Comparison of ENCODE assay signal across 3 cellular contexts in genomic region chr3:126737527-126737926, GRCh38.
A peak's percentile ranks its signal among the peaks of the same experiment; 100 is the strongest.
TF ChIP-seq lines count a peak whose summit lies in the region.

No MANE protein-coding gene starts in this region.

TF ChIP-seq in SK-N-SH, 30 proteins besides CTCF, POLR2A, EP300 and RAD21:
- TF ChIP-seq FOXJ3 (CRISPR knock-in tag; IDR thresholded peaks at IDR 0.05) (no peak), GABPA (IDR thresholded peaks at IDR 0.05; ENCODE audit: low read depth) (no peak), RXRA (IDR thresholded peaks at IDR 0.05; ENCODE audit: borderline replicate concordance, low read depth) (no peak), EZH2phosphoT487 (IDR thresholded peaks at IDR 0.05; ENCODE audit: borderline replicate concordance, low read depth) (no peak), NFIC (IDR thresholded peaks at IDR 0.05; ENCODE audit: borderline replicate concordance) (no peak), SMC3 (IDR thresholded peaks at IDR 0.05; ENCODE audit: low read depth, low read length) (no peak), IRF3 (IDR thresholded peaks at IDR 0.05; ENCODE audit: low read depth, low read length) (no peak), POLR2AphosphoS5 (IDR thresholded peaks at IDR 0.05; ENCODE audit: low read depth, low read length) (no peak), JUND (IDR thresholded peaks at IDR 0.05) (no peak), SIN3A (IDR thresholded peaks at IDR 0.05; ENCODE audit: borderline replicate concordance, low read depth, low read length) (no peak), TAF1 (IDR thresholded peaks at IDR 0.05; ENCODE audit: borderline replicate concordance, low read depth, low read length) (no peak), MXI1 (IDR thresholded peaks at IDR 0.05; ENCODE audit: low read depth, low read length) (no peak), ELF1 (IDR thresholded peaks at IDR 0.05) (no peak), MEF2A (IDR thresholded peaks at IDR 0.05; ENCODE audit: borderline replicate concordance, low read depth) (no peak)

TF ChIP-seq in SK-N-SH treated with all-trans-retinoic acid at 6 μM for 48 hours, 23 proteins besides CTCF, POLR2A, EP300 and RAD21:
- no peak for TF ChIP-seq SNAI2 (CRISPR knock-in tag; IDR thresholded peaks at IDR 0.05)
- no peak for TF ChIP-seq RARB (CRISPR knock-in tag; IDR thresholded peaks at IDR 0.05)

TF ChIP-seq in H1, 55 proteins besides CTCF, POLR2A, EP300 and RAD21:
- TF ChIP-seq HDAC6 (IDR thresholded peaks at IDR 0.05; ENCODE audit: low read depth, low read length) (no peak), ZNF274 (IDR thresholded peaks at IDR 0.05; ENCODE audit: borderline replicate concordance, extremely low read depth, low read length) (no peak), MAX (IDR thresholded peaks at IDR 0.05) (0 out of 2 replicates have a peak, but pooled peaks have one; percentile 8)
